Comparison of ENCODE assay signal across 17 cellular contexts in the genomic region with DNA sequence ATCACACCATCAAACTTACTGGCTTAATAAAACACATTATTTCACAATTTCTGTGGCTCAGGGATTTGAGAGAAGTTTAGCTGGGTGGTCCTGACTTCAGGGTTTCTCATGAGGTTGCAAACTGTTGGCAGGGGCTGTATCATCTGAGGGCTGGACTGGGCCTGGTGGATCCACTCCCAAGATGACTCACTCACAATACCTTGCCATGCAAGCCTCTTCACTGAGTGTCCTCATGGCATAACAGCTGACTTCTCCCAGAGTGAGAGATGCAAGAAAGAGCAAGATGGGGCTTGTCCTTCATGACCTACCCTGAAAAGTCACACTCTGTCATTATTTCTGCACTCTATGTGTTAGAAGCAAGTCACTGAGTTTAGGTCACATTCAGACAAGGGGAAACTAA.
DNase-seq lines count a peak whose midpoint lies in the region; ATAC-seq and TF ChIP-seq lines count a peak whose summit lies in the region.
"Had no signal": no experiment of that assay in that cellular context is flagged by ENCODE, and none has a peak within 500 bp of the region (broad histone marks: within the 10 kb centered on the region; RNA-seq: fewer than 3 reads in every experiment).

No MANE protein-coding gene starts in this region.

- no peak overlapping the region for H2BK15ac ChIP-seq in neuronal stem cell (ENCODE audit: low read length)

- H3K4me3 ChIP-seq in RWPE2 (ENCODE audit: severe bottlenecking) (no peak overlapping the region), neuronal stem cell (ENCODE audit: low read length in 2 of 2) (no peak overlapping the region)
- H3K4me3 ChIP-seq: Peyer's patch had no signal

- H3K14ac ChIP-seq in neuronal stem cell (ENCODE audit: low read length): no peak overlapping the region

- no peaks in the 10 kb centered on the region for H3K36me3 ChIP-seq in RWPE2 (ENCODE audit: low read depth)
- no peaks in the 10 kb centered on the region for H3K36me3 ChIP-seq in neuronal stem cell (replicated peaks in 1 of 2; ENCODE audit: control insufficient read depth in 2 of 2, insufficient read depth in 2 of 2, low read length in 2 of 2)
- H3K36me3 ChIP-seq: BE2C, Peyer's patch had no signal

- DNase-seq in HPDE6-E6E7 (ENCODE audit: extremely low spot score) (peak; percentile 76), RWPE2 (ENCODE audit: low spot score) (no peak), neuronal stem cell (ENCODE audit: low spot score) (no peak), NCI-H2029 (lab: John Stamatoyannopoulos, UW) (no peak), HuH-7 (ENCODE audit: low spot score) (no peak), cortex of kidney (lab: John Stamatoyannopoulos, UW) (no peak)
- DNase-seq: BE2C; CD4-positive, alpha-beta memory T cell; H7; Karpas-422; NCI-H1436 treated with DMSO at 0.1 percent for 48 hours; NCI-H446 treated with DMSO at 0.1 percent for 48 hours; NCI-H774; Peyer's patch; SIG-M5 had no signal

- no peak overlapping the region for H3K9ac ChIP-seq in neuronal stem cell (ENCODE audit: low read depth, low read length, poor library complexity)

- H2BK120ac ChIP-seq in neuronal stem cell (ENCODE audit: low read depth, low read length): no peak overlapping the region

- no peaks in the 10 kb centered on the region for H3K79me1 ChIP-seq in neuronal stem cell (ENCODE audit: low read depth, low read length)

- H3K27ac ChIP-seq in RWPE2 (ENCODE audit: poor library complexity, severe bottlenecking): no peak overlapping the region
- no peak overlapping the region for H3K27ac ChIP-seq in neuronal stem cell (replicated peaks; ENCODE audit: low read length)
- H3K27ac ChIP-seq: Peyer's patch had no signal

- H3K9me3 ChIP-seq in RWPE2 (ENCODE audit: severe bottlenecking) (no peaks in the 10 kb centered on the region), neuronal stem cell (replicated peaks in 1 of 2; ENCODE audit: control insufficient read depth in 2 of 2, insufficient read depth in 1 of 2, low read depth in 1 of 2, low read length in 2 of 2) (no peaks in the 10 kb centered on the region)
- H3K9me3 ChIP-seq: BE2C, Peyer's patch had no signal

- H3K4me1 ChIP-seq in RWPE2 (ENCODE audit: insufficient read depth, poor library complexity, severe bottlenecking) (peaks cover 3% of the 10 kb centered on the region), neuronal stem cell (ENCODE audit: control insufficient read depth in 2 of 2, insufficient read depth in 1 of 2, low read depth in 1 of 2, low read length in 2 of 2) (peaks cover 3 to 18% of the 10 kb centered on the region in 2 donors)
- H3K4me1 ChIP-seq: BE2C, Peyer's patch had no signal

- no peak overlapping the region for H2BK5ac ChIP-seq in neuronal stem cell (ENCODE audit: low read length)

- no peak overlapping the region for H3K4me2 ChIP-seq in neuronal stem cell (ENCODE audit: insufficient read depth, low read length, poor library complexity, severe bottlenecking)

- no peak overlapping the region for H3K4ac ChIP-seq in neuronal stem cell (ENCODE audit: low read length)

- no peak for TF ChIP-seq CTCF in RWPE2 (IDR thresholded peaks at IDR 0.05; ENCODE audit: poor library complexity, severe bottlenecking)

- no peak overlapping the region for H4K8ac ChIP-seq in neuronal stem cell (ENCODE audit: low read depth, low read length)

- no peak overlapping the region for H2AK5ac ChIP-seq in neuronal stem cell (ENCODE audit: low read depth, low read length)

- no peak overlapping the region for H3K18ac ChIP-seq in neuronal stem cell (ENCODE audit: low read length)

- ATAC-seq in RWPE2 (ENCODE audit: low read depth) (peak; percentile 86), esophagus mucosa (peak; percentile 99)
- ATAC-seq: HepG2 had no signal

- no peak overlapping the region for H4K91ac ChIP-seq in neuronal stem cell (ENCODE audit: low read depth, low read length, poor library complexity)

- peak overlapping the region; percentile 26 for H2AFZ ChIP-seq in neuronal stem cell (ENCODE audit: low read length)

- H3K27me3 ChIP-seq in RWPE2 (ENCODE audit: insufficient read depth, poor library complexity, severe bottlenecking) (no peaks in the 10 kb centered on the region), neuronal stem cell (ENCODE audit: control insufficient read depth in 3 of 3, insufficient read depth in 3 of 3, low read depth in 1 of 3, low read length in 3 of 3) (no peaks in the 10 kb centered on the region)
- H3K27me3 ChIP-seq: BE2C, Peyer's patch had no signal

- H3K23ac ChIP-seq in neuronal stem cell (ENCODE audit: low read depth, low read length, poor library complexity): no peak overlapping the region

- H2BK12ac ChIP-seq in neuronal stem cell (ENCODE audit: low read length): no peak overlapping the region
